Comparison of ENCODE assay signal across 17 cellular contexts in the genomic region with DNA sequence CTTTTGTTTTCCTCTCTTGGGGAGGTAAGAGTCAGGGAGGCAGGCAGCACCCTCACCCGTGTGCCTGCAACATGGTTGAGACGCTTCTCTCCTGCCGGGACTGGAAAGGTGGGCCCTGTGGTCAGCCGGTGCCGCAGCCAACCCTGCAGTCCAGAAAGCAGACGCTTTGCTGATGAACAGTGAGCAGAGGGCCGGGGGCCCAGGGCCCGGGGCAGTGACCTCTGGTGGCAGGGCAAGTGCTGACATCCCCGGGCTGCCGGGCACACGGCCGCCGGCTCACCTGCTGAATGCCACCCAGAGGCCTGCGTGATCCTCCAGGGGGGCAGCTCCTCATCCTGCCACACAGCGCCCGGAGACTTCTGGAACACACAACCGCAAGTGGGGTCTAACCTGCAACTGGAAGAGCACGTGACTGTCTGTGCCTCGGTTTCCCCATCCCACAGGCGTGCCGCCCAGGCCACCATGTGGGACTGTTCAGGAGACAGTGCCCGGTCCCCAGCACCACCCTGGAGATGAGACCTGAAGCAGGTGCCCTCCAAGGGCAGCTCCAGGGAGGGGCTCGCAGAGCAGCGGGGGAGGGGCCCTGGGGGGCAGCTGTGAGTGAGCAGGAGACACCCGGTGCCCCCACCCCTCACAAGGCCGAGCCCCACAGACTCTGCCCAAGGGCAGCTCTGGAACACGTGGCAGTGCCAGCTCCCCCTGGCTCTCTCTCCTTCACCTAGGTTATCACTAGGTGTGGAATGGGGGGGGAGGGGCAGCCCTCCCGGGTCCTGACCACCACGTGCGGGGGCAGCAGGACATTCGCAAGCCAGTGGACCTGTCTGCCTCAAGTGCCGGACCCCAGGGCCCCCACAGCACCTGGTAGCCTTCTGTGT. TPM values are rescaled to one million over a fixed set of nuclear protein-coding genes. Genes with fewer than 3 reads are reported as not detected.
DNase-seq lines count a peak whose midpoint lies in the region; ATAC-seq, FAIRE-seq and TF ChIP-seq lines count a peak whose summit lies in the region.
"Had no signal": no experiment of that assay in that cellular context is flagged by ENCODE, and none has a peak within 500 bp of the region (broad histone marks: within the 10 kb centered on the region; RNA-seq: fewer than 3 reads in every experiment).

No MANE protein-coding gene starts in this region.

- WGBS in K562 (ENCODE audit: insufficient coverage, low coverage, missing lambda C conversion rate): 2% methylated on average over 8 of the region's 32 CpGs

- H3K36me3 Mint-ChIP-seq in HFFc6 (ENCODE audit: low read depth): no peaks in the 10 kb centered on the region
- H3K36me3 Mint-ChIP-seq in glutamatergic neuron (ENCODE audit: unreplicated experiment): no peaks in the 10 kb centered on the region
- H3K36me3 Mint-ChIP-seq: CD4-positive, alpha-beta memory T cell had no signal

- peaks cover 0 to 7% of the 10 kb centered on the region in 2 experiments; a peak in 1 of 5 replicates for H3K4me1 ChIP-seq in K562 (replicated peaks in 1 of 2; ENCODE audit: control insufficient read depth in 2 of 2, insufficient read depth in 2 of 2, low read length in 2 of 2)
- H3K4me1 ChIP-seq: BE2C had no signal

- no peak for TF ChIP-seq RAD21 in K562 (CRISPR knock-in tag; conservative IDR thresholded peaks at IDR 0.05 in 1 of 2, IDR thresholded peaks at IDR 0.05 in 1 of 2)

- in situ Hi-C loops in K562 (cut with MboI): no loop called here

- no peaks in the 10 kb centered on the region for H3K36me3 ChIP-seq in K562 (ENCODE audit: control insufficient read depth, insufficient read depth, low read length)
- H3K36me3 ChIP-seq: BE2C had no signal

- H2AFZ ChIP-seq in K562 (ENCODE audit: low read depth, low read length): no peak overlapping the region

- TF ChIP-seq EP300 in K562 (IDR thresholded peaks at IDR 0.05; ENCODE audit: low read length): no peak

- H3K27ac Mint-ChIP-seq in HFFc6 (no peak overlapping the region), glutamatergic neuron (ENCODE audit: unreplicated experiment) (no peak overlapping the region)
- H3K27ac Mint-ChIP-seq: CD4-positive, alpha-beta memory T cell had no signal

- H3K27me3 ChIP-seq in K562 (ENCODE audit: control insufficient read depth in 2 of 2, insufficient read depth in 2 of 2, low read length in 2 of 2): peaks cover 0 to 78% of the 10 kb centered on the region in 2 experiments; a peak in 2 of 5 replicates

- no peak overlapping the region for H3K27ac ChIP-seq in K562 (ENCODE audit: extremely low read depth, low read depth, low read length)
- H3K27ac ChIP-seq: A549, C4-2B had no signal

- CTCF ChIA-PET in K562 (lab: Yijun Ruan, JAX; ENCODE audit: low intra/inter-chr PET ratio): interaction anchor here (0.6 kb wide), 1 partner anchor 143 kb away, joined by 3 read pairs; no protein-coding TSS in a partner anchor

- BruUV-seq in K562 (replicated peaks; lab: Mats Ljungman, UMichigan): no TSS peak

- H3K4me1 Mint-ChIP-seq in HFFc6 (ENCODE audit: low read depth) (no peaks in the 10 kb centered on the region), glutamatergic neuron (ENCODE audit: low read depth, unreplicated experiment) (peaks cover 9% of the 10 kb centered on the region)

- H3K9me3 ChIP-seq in K562 (replicated peaks; ENCODE audit: control insufficient read depth, insufficient read depth, low read depth, low read length): no peaks in the 10 kb centered on the region
- H3K9me3 ChIP-seq: A549, BE2C had no signal

- POLR2A ChIA-PET in K562 (lab: Yijun Ruan, JAX): no interaction called here

- intact Hi-C loops in K562 (cut with micrococcal nuclease): no loop called here

- TF ChIP-seq POLR2A in K562 (conservative IDR thresholded peaks at IDR 0.05): no peak

- peak; percentile 20; the same call in 1 of the 2 replicates for TF ChIP-seq CTCF in HFFc6 (IDR thresholded peaks at IDR 0.05)
- 0 out of 6 replicates have a peak, but pooled peaks of 1 of the 3 experiments have one; percentile 9 for TF ChIP-seq CTCF in K562 (IDR thresholded peaks at IDR 0.05 in 2 of 3, conservative IDR thresholded peaks at IDR 0.05 in 1 of 3; ENCODE audit: insufficient read depth in 2 of 3, low read depth in 1 of 3, low read length in 3 of 3)
- no peak for TF ChIP-seq CTCF in glutamatergic neuron (IDR thresholded peaks at IDR 0.05; ENCODE audit: partially characterized antibody, unreplicated experiment)

- H3K9me3 Mint-ChIP-seq in HFFc6 (no peaks in the 10 kb centered on the region), glutamatergic neuron (ENCODE audit: unreplicated experiment) (peaks cover 8% of the 10 kb centered on the region)

- no peak for FAIRE-seq in K562 (lab: Jason Lieb, UNC)
- FAIRE-seq: A549, H54 had no signal

- H3K4me2 ChIP-seq in K562 (ENCODE audit: insufficient read depth, low read length): no peak overlapping the region
- H3K4me2 ChIP-seq: A549 had no signal

- DNase-seq in HFFc6: no peak
- no peak for DNase-seq in K562 (ENCODE audit: extremely low read depth in 1 of 4, low spot score in 3 of 4)
- peak; percentile 13 for DNase-seq in glutamatergic neuron
- DNase-seq in HuH-7 (ENCODE audit: low spot score): no peak
- no peak for DNase-seq in NCI-H2029 (lab: John Stamatoyannopoulos, UW)
- DNase-seq in mesenteric fat pad (ENCODE audit: low spot score): no peak
- DNase-seq: BE2C; CD4-positive, alpha-beta memory T cell; DMS153; DND-41; GDM1 had no signal

- no peaks in the 10 kb centered on the region for H3K9me1 ChIP-seq in K562 (ENCODE audit: control insufficient read depth, insufficient read depth, low read length)

- H3K4me3 ChIP-seq in K562: no peak overlapping the region
- H3K4me3 ChIP-seq: A549 had no signal

- H3K27me3 Mint-ChIP-seq in HFFc6 (ENCODE audit: insufficient read depth): peaks cover 16% of the 10 kb centered on the region
- H3K27me3 Mint-ChIP-seq in glutamatergic neuron (ENCODE audit: unreplicated experiment): peaks cover 5% of the 10 kb centered on the region

- no peak overlapping the region for H3K4me3 Mint-ChIP-seq in HFFc6
- no peak overlapping the region for H3K4me3 Mint-ChIP-seq in glutamatergic neuron (ENCODE audit: unreplicated experiment)

- H4K20me1 ChIP-seq in K562 (replicated peaks; ENCODE audit: control insufficient read depth, insufficient read depth, low read length): no peaks in the 10 kb centered on the region

- ATAC-seq in K562 (no peak), GM18511 (IDR thresholded peaks at IDR 0.05; ENCODE audit: unreplicated experiment) (no peak)

- no peaks in the 10 kb centered on the region for H3K79me2 ChIP-seq in K562 (ENCODE audit: control insufficient read depth, insufficient read depth, low read length)

- H3K9ac ChIP-seq in K562 (ENCODE audit: insufficient read depth in 1 of 2, low read depth in 2 of 2, low read length in 2 of 2): no peak overlapping the region

TF ChIP-seq in K562, 482 proteins besides CTCF, POLR2A, EP300 and RAD21:
- no peak for TF ChIP-seq ELK1 (CRISPR knock-in tag; IDR thresholded peaks at IDR 0.05)
- TF ChIP-seq, protein P1, sequence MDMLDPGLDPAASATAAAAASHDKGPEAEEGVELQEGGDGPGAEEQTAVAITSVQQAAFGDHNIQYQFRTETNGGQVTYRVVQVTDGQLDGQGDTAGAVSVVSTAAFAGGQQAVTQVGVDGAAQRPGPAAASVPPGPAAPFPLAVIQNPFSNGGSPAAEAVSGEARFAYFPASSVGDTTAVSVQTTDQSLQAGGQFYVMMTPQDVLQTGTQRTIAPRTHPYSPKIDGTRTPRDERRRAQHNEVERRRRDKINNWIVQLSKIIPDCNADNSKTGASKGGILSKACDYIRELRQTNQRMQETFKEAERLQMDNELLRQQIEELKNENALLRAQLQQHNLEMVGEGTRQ (CRISPR knock-in tag; IDR thresholded peaks at IDR 0.05): 0 out of 2 replicates have a peak, but pooled peaks have one; percentile 7
- TF ChIP-seq RBM17 (IDR thresholded peaks at IDR 0.05; ENCODE audit: borderline replicate concordance, low read depth, low read length): no peak

RNA-seq across cellular contexts. Expression of gene ADGRA1, which starts 2.2 kb away (rescaled TPM):
- not detected for total RNA-seq in HFFc6 (2021; fragmentation: NEBNext Ultra II Directional; extraction: Animal tissue kit (Norgen Biotek cat#: 25700))
- 0.14 TPM in 1 of 2 replicates, not detected in the other for total RNA-seq in K562 (2011; cell fraction: chromatin; rRNA removed; ENCODE audit: low replicate concordance)
- not detected in 2 replicates for total RNA-seq in K562 (2011; cell fraction: nucleolus; rRNA removed)
- total RNA-seq in K562 (2011; cell fraction: nucleoplasm; rRNA removed): not detected in 2 replicates
- total RNA-seq in K562 (2014; rRNA removed): not detected in 2 replicates
- total RNA-seq in K562 (2014; rRNA removed; fragmentation: Illumina TruSeq; extraction: Trizol): not detected in 2 replicates
- total RNA-seq in K562 (2015; rRNA removed; fragmentation: Illumina TruSeq; extraction: Trizol): not detected in 2 replicates
- not detected in 2 replicates for total RNA-seq in K562 (2021)
- polyA plus RNA-seq in K562 (2011; rRNA removed): not detected in 2 replicates
- polyA plus RNA-seq in K562 (2011; cell fraction: cytosol; rRNA removed): 0.01 TPM in 1 of 2 replicates, not detected in the other
- polyA plus RNA-seq in K562 (2011; cell fraction: nucleus; rRNA removed): not detected in 2 replicates
- polyA plus RNA-seq in K562 (2012): not detected in 2 replicates
- not detected in 2 replicates for polyA plus RNA-seq in K562 (2014; fragmentation: Illumina TruSeq; extraction: Trizol)
- not detected for polyA plus RNA-seq in K562 (2014; fragmentation: Nextera tagmentation; extraction: Ambion mirVana)
- polyA plus RNA-seq in K562 (2014; rRNA removed): not detected in 2 replicates
- polyA minus RNA-seq in K562 (2011; rRNA and poly(A)+ RNA removed): 0.15 TPM in 1 of 2 replicates, not detected in the other
- not detected in 2 replicates for polyA minus RNA-seq in K562 (2011; cell fraction: cytosol; rRNA and poly(A)+ RNA removed)
- not detected in 2 replicates for polyA minus RNA-seq in K562 (2011; cell fraction: nucleus; rRNA and poly(A)+ RNA removed)
- 9.1 TPM for total RNA-seq in glutamatergic neuron (ENCODE audit: unreplicated experiment)
- not detected for total RNA-seq in mesenteric fat pad
- total RNA-seq: CD4-positive, alpha-beta memory T cell; HT-29 had no signal
- polyA plus RNA-seq: A549; AG04450; CD4-positive, alpha-beta memory T cell had no signal
